In genomic region chr7:158602905-158603772, GRCh38 we compare ENCODE assay signal across 15 cellular contexts. TPM values are rescaled to one million over a fixed set of nuclear protein-coding genes. Genes with fewer than 3 reads are reported as not detected.
DNase-seq lines count a peak whose midpoint lies in the region; ATAC-seq, FAIRE-seq and TF ChIP-seq lines count a peak whose summit lies in the region.
"Had no signal": no experiment of that assay in that cellular context is flagged by ENCODE, and none has a peak within 500 bp of the region (broad histone marks: within the 10 kb centered on the region; RNA-seq: fewer than 3 reads in every experiment).

No MANE protein-coding gene starts in this region.

- no peak overlapping the region for H3K9ac ChIP-seq in astrocyte (ENCODE audit: low read length)
- H3K9ac ChIP-seq: BLaER1 treated with 17β-estradiol and CSF1 and Interleukin-3, amounts not matched to agents 10 nM and 100 nM had no signal

- H3K27me3 ChIP-seq in astrocyte (ENCODE audit: insufficient read depth, low read length), result no peaks in the 10 kb centered on the region
- H3K27me3 ChIP-seq: adrenal gland; BLaER1 treated with 17β-estradiol and CSF1 and Interleukin-3, amounts not matched to agents 10 nM and 100 nM had no signal

- in situ Hi-C loops in Caki2 (cut with HindIII; ENCODE audit: low pct_unique_long_range_greater_than_20kb, low sequenced_read_pairs), result no loop called here

- H3K36me3 ChIP-seq in astrocyte (ENCODE audit: insufficient read depth, low read length), result no peaks in the 10 kb centered on the region
- H3K36me3 ChIP-seq: adrenal gland had no signal

- no peaks in the 10 kb centered on the region for H3K9me3 ChIP-seq in astrocyte (ENCODE audit: insufficient read depth, low read depth, low read length)
- H3K9me3 ChIP-seq: adrenal gland; BLaER1 treated with 17β-estradiol and CSF1 and Interleukin-3, amounts not matched to agents 10 nM and 100 nM had no signal

- no peak overlapping the region for H3K27ac ChIP-seq in astrocyte (ENCODE audit: low read depth, low read length)
- H3K27ac ChIP-seq: adrenal gland; BLaER1 treated with 17β-estradiol and CSF1 and Interleukin-3, amounts not matched to agents 10 nM and 100 nM had no signal

- H3K4me1 ChIP-seq in astrocyte (ENCODE audit: insufficient read depth, low read length), result no peaks in the 10 kb centered on the region
- H3K4me1 ChIP-seq: adrenal gland had no signal

- peak; percentile 40 for DNase-seq in Caki2 (ENCODE audit: low read depth)
- DNase-seq in astrocyte (ENCODE audit: low read depth), result peak; percentile 57
- no peak for DNase-seq in NCI-H146 treated with DMSO at 0.1 percent for 48 hours (lab: John Stamatoyannopoulos, UW; ENCODE audit: unreplicated experiment)
- DNase-seq in NCI-H128 (lab: John Stamatoyannopoulos, UW; ENCODE audit: unreplicated experiment), result no peak
- DNase-seq in NCI-H1436 treated with DMSO at 0.1 percent for 48 hours (lab: John Stamatoyannopoulos, UW), result no peak
- DNase-seq: activated CD4-positive, alpha-beta T cell treated with anti-CD3 and anti-CD28 coated beads, Interleukin-2, amount 50 U/mL, for 4 hours; NCI-H2171; Right ventricle myocardium superior had no signal

- H2AFZ ChIP-seq in astrocyte (ENCODE audit: low read depth, low read length), result no peak overlapping the region

- TF ChIP-seq CTCF in astrocyte (IDR thresholded peaks at IDR 0.05; ENCODE audit: insufficient read depth, low read depth, low read length), result no peak

- H3K27me3 Mint-ChIP-seq in astrocyte (ENCODE audit: low read depth, unreplicated experiment), result no peaks in the 10 kb centered on the region

- no peak overlapping the region for H3K4me3 Mint-ChIP-seq in astrocyte (ENCODE audit: unreplicated experiment)

- no peaks in the 10 kb centered on the region for H4K20me1 ChIP-seq in astrocyte (ENCODE audit: insufficient read depth, low read length)
- H4K20me1 ChIP-seq: BLaER1 treated with 17β-estradiol and CSF1 and Interleukin-3, amounts not matched to agents 10 nM and 100 nM had no signal

- no peaks in the 10 kb centered on the region for H3K4me1 Mint-ChIP-seq in astrocyte (ENCODE audit: low read depth, unreplicated experiment)

- no peaks in the 10 kb centered on the region for H3K9me3 Mint-ChIP-seq in astrocyte (ENCODE audit: unreplicated experiment)

- ATAC-seq in GM19023 (IDR thresholded peaks at IDR 0.05; ENCODE audit: unreplicated experiment) (peak; percentile 73), HG02970 (IDR thresholded peaks at IDR 0.05; ENCODE audit: low FRiP score, unreplicated experiment) (peak; percentile 60), esophagus mucosa (no peak)
- ATAC-seq: HCT116 had no signal

- H3K4me2 ChIP-seq in astrocyte (ENCODE audit: low read length), result no peak overlapping the region

- no peak for FAIRE-seq in astrocyte (lab: Jason Lieb, UNC)
- FAIRE-seq: endometrium had no signal

- H3K4me3 ChIP-seq in astrocyte (ENCODE audit: insufficient read depth, low read depth, low read length), result no peak overlapping the region
- H3K4me3 ChIP-seq: adrenal gland; BLaER1 treated with 17β-estradiol and CSF1 and Interleukin-3, amounts not matched to agents 10 nM and 100 nM had no signal

- H3K79me2 ChIP-seq in astrocyte (ENCODE audit: insufficient read depth, low read length), result no peaks in the 10 kb centered on the region

- peaks cover 1% of the 10 kb centered on the region for H3K36me3 Mint-ChIP-seq in astrocyte (ENCODE audit: low read depth, unreplicated experiment)

- no peak overlapping the region for H3K27ac Mint-ChIP-seq in astrocyte (ENCODE audit: unreplicated experiment)

RNA-seq across cellular contexts. Expression of gene PTPRN2, which starts 15.5 kb away (rescaled TPM):
- total RNA-seq in Caki2 (2014; rRNA removed; shearing (Covaris generic); ENCODE audit: low replicate concordance), result 0.78 and 0.88 TPM in 2 replicates
- total RNA-seq in astrocyte (0.09 TPM in 1 of 2 replicates, not detected in the other), esophagus mucosa (0.44 TPM)

Comparison
In these comparisons a context has a peak if more than half of its experiments do, and no peak if none do; other contexts are left out.
1. DNase-seq: peak in Caki2 (single experiment) and astrocyte (single experiment); none in NCI-H146 treated with DMSO at 0.1 percent for 48 hours (single experiment), NCI-H128 (single experiment) and NCI-H1436 treated with DMSO at 0.1 percent for 48 hours (single experiment).